In the genomic region with DNA sequence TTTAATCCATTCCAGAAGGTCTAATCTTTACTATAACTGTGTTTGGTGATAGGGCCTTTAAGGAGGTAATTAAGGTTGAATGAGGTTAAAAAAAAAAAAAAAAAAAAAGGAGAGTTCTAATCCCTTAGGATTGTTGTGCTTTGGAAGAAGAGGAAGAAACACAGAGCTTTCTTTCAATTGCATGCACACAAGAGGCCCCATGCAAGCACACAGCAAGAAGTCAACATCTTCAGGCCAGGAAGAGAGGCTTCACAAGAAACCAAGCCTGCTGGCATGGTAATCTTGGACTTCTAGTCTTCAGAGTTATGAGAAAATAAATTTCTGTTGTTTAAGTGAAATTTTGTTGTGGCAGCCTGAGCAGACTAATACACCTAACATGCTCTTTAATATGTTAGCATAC, we compare ENCODE assay signal across 21 cellular contexts.
"Had no signal": no experiment of that assay in that cellular context is flagged by ENCODE, and none has a peak within 500 bp of the region (broad histone marks: within the 10 kb centered on the region; RNA-seq: fewer than 3 reads in every experiment).

No MANE protein-coding gene starts in this region.

- H3K9me3 ChIP-seq: colonic mucosa, lower lobe of right lung, right lobe of liver, upper lobe of right lung, uterus had no signal

- H3K27ac ChIP-seq: colonic mucosa, esophagus squamous epithelium, lower lobe of right lung, parathyroid adenoma, right lobe of liver, transverse colon, upper lobe of right lung, uterus had no signal

- H2AFZ ChIP-seq: parathyroid adenoma had no signal

- H3K4me1 ChIP-seq: esophagus squamous epithelium, lower lobe of right lung, parathyroid adenoma, right lobe of liver, upper lobe of right lung, uterus had no signal

- H3K27ac Mint-ChIP-seq: dendritic cell treated with granulocyte-macrophage colony-stimulating factor and Interleukin-4, amounts not matched to agents 40 ng/mL and 50 ng/mL, for 4 days; natural killer cell; progenitor cell of endocrine pancreas; stimulated activated naive B cell treated with anti-CD40 and anti-IgM and Interleukin-4, amounts not matched to agents 10 μg/mL and 1 μg/mL and 100 μg/mL, for 72 hours; stimulated activated naive CD8-positive, alpha-beta T cell treated with anti-CD3 and anti-CD28 coated beads, Interleukin-15, Interleukin-2, amounts not matched to agents 100 ng/mL and 50 ng/mL, for 24 hours had no signal

- H3K4me1 Mint-ChIP-seq: natural killer cell had no signal

- H3K4me3 ChIP-seq: colonic mucosa, esophagus squamous epithelium, lower lobe of right lung, right lobe of liver, transverse colon, upper lobe of right lung, uterus had no signal

- H3K36me3 Mint-ChIP-seq: natural killer cell; stimulated activated naive B cell treated with anti-CD40 and anti-IgM and Interleukin-4, amounts not matched to agents 10 μg/mL and 1 μg/mL and 100 μg/mL, for 72 hours had no signal

- H3K27me3 Mint-ChIP-seq: dendritic cell treated with granulocyte-macrophage colony-stimulating factor and Interleukin-4, amounts not matched to agents 40 ng/mL and 50 ng/mL, for 4 days; progenitor cell of endocrine pancreas; stimulated activated naive B cell treated with anti-CD40 and anti-IgM and Interleukin-4, amounts not matched to agents 10 μg/mL and 1 μg/mL and 100 μg/mL, for 72 hours; stimulated activated naive CD8-positive, alpha-beta T cell treated with anti-CD3 and anti-CD28 coated beads, Interleukin-15, Interleukin-2, amounts not matched to agents 100 ng/mL and 50 ng/mL, for 24 hours had no signal

- H3K79me2 ChIP-seq: parathyroid adenoma had no signal

- H3K4me3 Mint-ChIP-seq: dendritic cell treated with granulocyte-macrophage colony-stimulating factor and Interleukin-4, amounts not matched to agents 40 ng/mL and 50 ng/mL, for 4 days; natural killer cell; stimulated activated naive B cell treated with anti-CD40 and anti-IgM and Interleukin-4, amounts not matched to agents 10 μg/mL and 1 μg/mL and 100 μg/mL, for 72 hours; stimulated activated naive CD8-positive, alpha-beta T cell treated with anti-CD3 and anti-CD28 coated beads, Interleukin-15, Interleukin-2, amounts not matched to agents 100 ng/mL and 50 ng/mL, for 24 hours had no signal

- ATAC-seq: left ventricle myocardium superior; lower lobe of right lung; natural killer cell; right lobe of liver; stimulated activated naive B cell treated with anti-CD40 and anti-IgM and Interleukin-4, amounts not matched to agents 10 μg/mL and 1 μg/mL and 100 μg/mL, for 72 hours; upper lobe of right lung had no signal

- H3K27me3 ChIP-seq: colonic mucosa, esophagus squamous epithelium, right lobe of liver, transverse colon, upper lobe of right lung, uterus had no signal

- H3K9me3 Mint-ChIP-seq: stimulated activated naive CD8-positive, alpha-beta T cell treated with anti-CD3 and anti-CD28 coated beads, Interleukin-15, Interleukin-2, amounts not matched to agents 100 ng/mL and 50 ng/mL, for 24 hours had no signal

- DNase-seq: colonic mucosa; effector CD8-positive, alpha-beta T cell; erythroblast; esophagus squamous epithelium; foreskin melanocyte; hypothalamus; left ventricle myocardium superior; lower lobe of right lung; natural killer cell; right lobe of liver; small intestine; stimulated activated CD4-positive, alpha-beta T cell treated with anti-CD3 and anti-CD28 coated beads, Interleukin-15, amount 100 ng/mL, for 24 hours; stimulated activated CD4-positive, alpha-beta T cell treated with anti-CD3 and anti-CD28 coated beads, Interleukin-2, amount 100 ng/mL, for 48 hours; stimulated activated naive B cell treated with anti-CD40 and anti-IgM and Interleukin-4, amounts not matched to agents 10 μg/mL and 1 μg/mL and 100 μg/mL, for 72 hours; transverse colon; upper lobe of right lung; uterus had no signal

- H3K36me3 ChIP-seq: colonic mucosa, esophagus squamous epithelium, lower lobe of right lung, right lobe of liver, transverse colon, upper lobe of right lung, uterus had no signal

- H3K9ac ChIP-seq: parathyroid adenoma had no signal
